ENCODE assay signal across 9 cellular contexts in the genomic region with DNA sequence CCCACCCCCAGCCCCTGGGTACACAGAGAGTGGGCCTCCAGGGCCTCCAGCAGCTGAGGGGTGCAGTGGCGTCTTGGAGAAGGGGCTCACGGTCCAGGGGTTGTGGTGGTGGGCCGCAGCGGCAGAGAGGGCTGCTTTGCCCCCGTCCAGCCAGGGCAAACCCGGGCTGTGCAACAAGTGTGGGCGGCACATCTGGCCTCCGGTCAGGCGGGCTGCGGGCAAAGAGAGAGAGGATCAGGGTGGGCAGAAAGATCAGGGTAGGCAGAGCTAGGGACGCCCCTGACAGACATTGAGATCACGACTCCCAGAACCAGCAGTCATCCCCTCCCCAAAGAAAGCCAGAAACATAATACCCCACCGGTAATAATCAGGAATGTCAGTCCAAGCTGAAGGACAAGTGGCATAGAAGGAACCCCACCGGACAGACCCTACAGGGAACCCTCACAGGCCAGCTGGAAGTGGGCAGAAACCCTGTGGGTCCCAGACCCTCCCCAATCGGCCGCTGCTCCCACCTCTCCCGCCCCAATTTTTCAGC. TPM values are rescaled to one million over a fixed set of nuclear protein-coding genes. Genes with fewer than 3 reads are reported as not detected.
A peak's percentile ranks its signal among the peaks of the same experiment; 100 is the strongest.
DNase-seq lines count a peak whose midpoint lies in the region; ATAC-seq and TF ChIP-seq lines count a peak whose summit lies in the region.
"Had no signal": no experiment of that assay in that cellular context is flagged by ENCODE, and none has a peak within 500 bp of the region (broad histone marks: within the 10 kb centered on the region; RNA-seq: fewer than 3 reads in every experiment).

No MANE protein-coding gene starts in this region.

- H3K27me3 ChIP-seq in AG04450 (ENCODE audit: control insufficient read depth, insufficient read depth, low read length) (no peaks in the 10 kb centered on the region), HUES64 (ENCODE audit: insufficient read depth, low read length) (peaks cover 100% of the 10 kb centered on the region)
- peaks cover 14 to 43% of the 10 kb centered on the region in 2 donors for H3K27me3 ChIP-seq in naive thymus-derived CD4-positive, alpha-beta T cell (ENCODE audit: control insufficient read depth in 2 of 2, insufficient read depth in 2 of 2, low read length in 2 of 2)

- H3K27ac ChIP-seq in AG04450 (ENCODE audit: low read depth, low read length): peak overlapping the region; percentile 52
- H3K27ac ChIP-seq in HUES64 (ENCODE audit: low read depth, low read length): no peak overlapping the region
- H3K27ac ChIP-seq in coronary artery: no peak overlapping the region
- no peak overlapping the region for H3K27ac ChIP-seq in naive thymus-derived CD4-positive, alpha-beta T cell (ENCODE audit: low read depth, low read length)

- no peak for ATAC-seq in naive thymus-derived CD4-positive, alpha-beta T cell
- no peak for ATAC-seq in HG03108 (IDR thresholded peaks at IDR 0.05; ENCODE audit: unreplicated experiment)

- H3K9me3 ChIP-seq in AG04450 (ENCODE audit: control insufficient read depth, insufficient read depth, low read length) (no peaks in the 10 kb centered on the region; the same call in 1 of the 2 replicates), HUES64 (ENCODE audit: insufficient read depth, low read depth, low read length) (no peaks in the 10 kb centered on the region)
- H3K9me3 ChIP-seq in naive thymus-derived CD4-positive, alpha-beta T cell (ENCODE audit: control insufficient read depth in 2 of 3, low read length in 3 of 3): no peaks in the 10 kb centered on the region

- peak overlapping the region in 1 of 9 donors; percentile 49 for H3K27ac Mint-ChIP-seq in naive thymus-derived CD4-positive, alpha-beta T cell

- POLR2A ChIA-PET in AG04450 (lab: Yijun Ruan, JAX): interaction anchor here (0.7 to 1.0 kb wide), 2 partner anchors 20 to 207 kb away, joined by 3 to 4 read pairs; no protein-coding TSS in a partner anchor
- POLR2A ChIA-PET in naive thymus-derived CD4-positive, alpha-beta T cell (lab: Charles Lee): no interaction called here

- H3K4me3 ChIP-seq in AG04450 (ENCODE audit: low read depth, low read length) (peak overlapping the region; percentile 82), HUES64 (ENCODE audit: low read length) (peak overlapping the region; percentile 44), coronary artery (peak overlapping the region; percentile 86)
- H3K4me3 ChIP-seq in naive thymus-derived CD4-positive, alpha-beta T cell (ENCODE audit: low read length): no peak overlapping the region

- H3K9ac ChIP-seq in HUES64 (ENCODE audit: low read depth, low read length): no peak overlapping the region

- TF ChIP-seq CTCF in AG04450 (IDR thresholded peaks at IDR 0.05; ENCODE audit: low read depth, low read length) (no peak), coronary artery (IDR thresholded peaks at IDR 0.05) (no peak)

- peaks cover 63% of the 10 kb centered on the region for H3K4me1 ChIP-seq in HUES64 (ENCODE audit: insufficient read depth, low read length)
- peaks cover 11 to 49% of the 10 kb centered on the region in 2 donors for H3K4me1 ChIP-seq in naive thymus-derived CD4-positive, alpha-beta T cell (ENCODE audit: control insufficient read depth in 2 of 2, insufficient read depth in 2 of 2, low read length in 2 of 2)

- peak overlapping the region; percentile 72 to 97 (median 90) for H3K4me3 Mint-ChIP-seq in naive thymus-derived CD4-positive, alpha-beta T cell

- peaks cover 0 to 1% (median 0%) of the 10 kb centered on the region in 11 donors for H3K9me3 Mint-ChIP-seq in naive thymus-derived CD4-positive, alpha-beta T cell

- DNase-seq in AG04450 (ENCODE audit: low read depth, low spot score): no peak
- DNase-seq in coronary artery (ENCODE audit: low spot score): no peak
- no peak for DNase-seq in naive thymus-derived CD4-positive, alpha-beta T cell
- DNase-seq in NCI-H345 (lab: John Stamatoyannopoulos, UW): no peak
- no peak for DNase-seq in head of caudate nucleus
- no peak for DNase-seq in A172 (ENCODE audit: low spot score)
- DNase-seq: NCI-H1436 had no signal

- peaks cover 61 to 83% (median 66%) of the 10 kb centered on the region in 5 donors for H3K27me3 Mint-ChIP-seq in naive thymus-derived CD4-positive, alpha-beta T cell

- H3K4me1 Mint-ChIP-seq in naive thymus-derived CD4-positive, alpha-beta T cell: peaks cover 16 to 50% (median 31%) of the 10 kb centered on the region in 7 donors

- CTCF ChIA-PET in AG04450 (lab: Charles Lee): interaction anchor here (1.2 kb wide), 1 partner anchor 10 kb away, joined by 3 read pairs; no protein-coding TSS in a partner anchor
- CTCF ChIA-PET in naive thymus-derived CD4-positive, alpha-beta T cell (lab: Charles Lee): no interaction called here

- no peaks in the 10 kb centered on the region for H3K36me3 ChIP-seq in HUES64 (ENCODE audit: insufficient read depth, low read length)
- H3K36me3 ChIP-seq in naive thymus-derived CD4-positive, alpha-beta T cell (ENCODE audit: control insufficient read depth in 2 of 3, insufficient read depth in 3 of 3, low read length in 3 of 3): no peaks in the 10 kb centered on the region

- WGBS in HUES64: 3% methylated on average over 17 of the region's 17 CpGs

- no peaks in the 10 kb centered on the region for H3K36me3 Mint-ChIP-seq in naive thymus-derived CD4-positive, alpha-beta T cell

- intact Hi-C loops in naive thymus-derived CD4-positive, alpha-beta T cell (cut with micrococcal nuclease): loop anchor here (2.0 to 5.0 kb wide), 2 partner anchors 39 to 59 kb away; no protein-coding TSS in a partner anchor
- intact Hi-C loops in head of caudate nucleus (cut with DNase I): no loop called here

RNA-seq across cellular contexts. Expression of a gene that starts 6.8 kb away (rescaled TPM):
- 4.8 and 6.1 TPM in 2 replicates for polyA plus RNA-seq in AG04450 (2011; rRNA removed)
- polyA minus RNA-seq in AG04450 (2011; rRNA and poly(A)+ RNA removed): 4.2 and 4.9 TPM in 2 replicates
- polyA plus RNA-seq in HUES64 (2013, experiment 1 of 2): 0.55 TPM
- polyA plus RNA-seq in HUES64 (2013, experiment 2 of 2): 0.63 TPM
- 10 to 100 TPM in 2 of 5 experiments, under 1 TPM in 1, not detected in 2; 0.30 to 70.9 (median 14.0) TPM for total RNA-seq in naive thymus-derived CD4-positive, alpha-beta T cell
- not detected for polyA plus RNA-seq in naive thymus-derived CD4-positive, alpha-beta T cell
- 5.5 and 8.4 TPM in 2 replicates for total RNA-seq in A172 (2014; rRNA removed; shearing (Covaris generic))

RNA-seq across cellular contexts. Expression of a gene that starts 19.5 kb away (rescaled TPM):
- not detected in 2 replicates for polyA plus RNA-seq in AG04450 (2011; rRNA removed)
- polyA minus RNA-seq in AG04450 (2011; rRNA and poly(A)+ RNA removed): not detected in 2 replicates
- polyA plus RNA-seq in HUES64 (2013, experiment 1 of 2): not detected
- polyA plus RNA-seq in HUES64 (2013, experiment 2 of 2): not detected
- total RNA-seq in naive thymus-derived CD4-positive, alpha-beta T cell: not detected
- not detected for polyA plus RNA-seq in naive thymus-derived CD4-positive, alpha-beta T cell
- not detected in 2 replicates for total RNA-seq in A172 (2014; rRNA removed; shearing (Covaris generic))
